Comparison of ENCODE assay signal across 18 cellular contexts in genomic region chr3:43857361-43858051, GRCh38.
DNase-seq lines count a peak whose midpoint lies in the region; ATAC-seq, FAIRE-seq and TF ChIP-seq lines count a peak whose summit lies in the region.
"Had no signal": no experiment of that assay in that cellular context is flagged by ENCODE, and none has a peak within 500 bp of the region (broad histone marks: within the 10 kb centered on the region; RNA-seq: fewer than 3 reads in every experiment).

No MANE protein-coding gene starts in this region.

- POLR2A ChIA-PET in H1 (lab: Charles Lee; ENCODE audit: partially characterized antibody) (no interaction called here), WTC11 (lab: Charles Lee) (no interaction called here)

- peak; percentile 50; the same call in 1 of the 3 replicates for ATAC-seq in RWPE2 (ENCODE audit: low read depth)
- ATAC-seq in WTC11: no peak
- ATAC-seq in HG03135 (IDR thresholded peaks at IDR 0.05; ENCODE audit: unreplicated experiment): no peak
- ATAC-seq in GM18498 (IDR thresholded peaks at IDR 0.05; ENCODE audit: unreplicated experiment): no peak
- ATAC-seq: HepG2 had no signal

- H3K27me3 Mint-ChIP-seq in WTC11 (ENCODE audit: low read depth): 0 out of 2 replicates have a peak, but pooled peaks cover 6% of the 10 kb centered on the region

- H3K36me3 Mint-ChIP-seq in WTC11: no peaks in the 10 kb centered on the region
- H3K36me3 Mint-ChIP-seq: CD14-positive monocyte had no signal

- no peak for TF ChIP-seq EP300 in H1 (IDR thresholded peaks at IDR 0.05; ENCODE audit: borderline replicate concordance in 1 of 2, low read depth in 2 of 2, low read length in 2 of 2)

- no peak overlapping the region for H3K56ac ChIP-seq in H1 (replicated peaks; ENCODE audit: insufficient read length, low read depth, low read length)

- no peak overlapping the region for H2BK12ac ChIP-seq in H1 (ENCODE audit: low read depth, low read length)

- in situ Hi-C loops in GM23248 (cut with MboI): no loop called here

- no peaks in the 10 kb centered on the region for H3K9me3 Mint-ChIP-seq in WTC11
- H3K9me3 Mint-ChIP-seq: CD14-positive monocyte had no signal

- peaks cover 40% of the 10 kb centered on the region for H3K4me1 Mint-ChIP-seq in WTC11

- no peak overlapping the region for H2BK120ac ChIP-seq in H1 (replicated peaks; ENCODE audit: low read depth, low read length)

- H4K8ac ChIP-seq in H1 (ENCODE audit: extremely low read depth, insufficient read depth, low read length): no peak overlapping the region

- H3K36me3 ChIP-seq in GM23248 (ENCODE audit: low read depth) (no peaks in the 10 kb centered on the region), RWPE2 (ENCODE audit: low read depth) (no peaks in the 10 kb centered on the region), H1 (ENCODE audit: control insufficient read depth in 2 of 4, insufficient read depth in 4 of 4, low read length in 3 of 4) (no peaks in the 10 kb centered on the region)

- TF ChIP-seq CTCF in RWPE2 (IDR thresholded peaks at IDR 0.05; ENCODE audit: poor library complexity, severe bottlenecking) (no peak), H1 (IDR thresholded peaks at IDR 0.05; ENCODE audit: control extremely low read depth in 1 of 3, insufficient read depth in 1 of 3, low read depth in 1 of 3, low read length in 3 of 3) (no peak), WTC11 (IDR thresholded peaks at IDR 0.05) (no peak)

- CTCF ChIA-PET in H1 (lab: Charles Lee; ENCODE audit: partially characterized antibody): interaction anchor here (1.3 to 4.4 kb wide), 4 partner anchors 11 to 127 kb away, joined by 3 to 88 read pairs (median 52); no protein-coding TSS in a partner anchor
- CTCF ChIA-PET in WTC11 (lab: Charles Lee): interaction anchor here (2.6 to 3.4 kb wide), 2 partner anchors 139 to 257 kb away, joined by 9 to 27 read pairs; no protein-coding TSS in a partner anchor

- no peak overlapping the region for H3K18ac ChIP-seq in H1 (ENCODE audit: extremely low read depth, low read length)

- H3K4me1 ChIP-seq in GM23248 (ENCODE audit: insufficient read depth): peaks cover 10% of the 10 kb centered on the region
- H3K4me1 ChIP-seq in RWPE2 (ENCODE audit: insufficient read depth, poor library complexity, severe bottlenecking): peaks cover 5% of the 10 kb centered on the region
- H3K4me1 ChIP-seq in H1 (replicated peaks in 1 of 4; ENCODE audit: control insufficient read depth in 3 of 4, insufficient read depth in 4 of 4, low read length in 3 of 4): peaks cover 6 to 10% (median 9%) of the 10 kb centered on the region in 4 experiments

- no peaks in the 10 kb centered on the region for H3F3A ChIP-seq in GM23248 (ENCODE audit: insufficient read depth)

- 0 out of 2 replicates have a peak overlapping the region, but pooled peaks have one; percentile 49 for H2BK5ac ChIP-seq in H1 (ENCODE audit: low read depth, low read length)

- H3K4me2 ChIP-seq in GM23248 (ENCODE audit: unreplicated experiment) (no peak overlapping the region), H1 (ENCODE audit: insufficient read depth in 1 of 2, low read depth in 2 of 2, low read length in 2 of 2) (peak overlapping the region in 1 of 2 experiments; percentile 57; a peak in 1 of 4 replicates)
- H3K4me2 ChIP-seq: KMS-11 had no signal

- no peak overlapping the region for H3K14ac ChIP-seq in H1 (ENCODE audit: insufficient read length)

- H2AFZ ChIP-seq in GM23248 (no peak overlapping the region), H1 (ENCODE audit: low read length) (no peak overlapping the region)

- H3K4ac ChIP-seq in H1 (replicated peaks; ENCODE audit: insufficient read length, low read depth, low read length): no peak overlapping the region

- H3K27me3 ChIP-seq in GM23248 (replicated peaks; ENCODE audit: insufficient read depth) (no peaks in the 10 kb centered on the region), RWPE2 (ENCODE audit: insufficient read depth, poor library complexity, severe bottlenecking) (no peaks in the 10 kb centered on the region), H1 (replicated peaks in 1 of 4; ENCODE audit: control insufficient read depth in 3 of 4, extremely low read depth in 1 of 4, insufficient read depth in 3 of 4, low read length in 3 of 4) (0 out of 7 replicates have a peak, but pooled peaks cover 0 to 3% (median 0%) of the 10 kb centered on the region in 4 experiments)

- H3K27ac ChIP-seq in GM23248 (no peak overlapping the region), RWPE2 (ENCODE audit: poor library complexity, severe bottlenecking) (no peak overlapping the region), H1 (ENCODE audit: low read depth, low read length) (no peak overlapping the region)
- H3K27ac ChIP-seq: KMS-11 had no signal

- H2BK15ac ChIP-seq in H1 (ENCODE audit: low read length): no peak overlapping the region

- no peaks in the 10 kb centered on the region for H3K79me1 ChIP-seq in H1 (ENCODE audit: low read depth, low read length)

- no peak overlapping the region for H3K27ac Mint-ChIP-seq in WTC11
- H3K27ac Mint-ChIP-seq: CD14-positive monocyte had no signal

- H3K79me2 ChIP-seq in GM23248 (ENCODE audit: insufficient read depth): no peaks in the 10 kb centered on the region
- H3K79me2 ChIP-seq in H1 (ENCODE audit: control insufficient read depth in 1 of 2, insufficient read depth in 2 of 2, low read length in 2 of 2): no peaks in the 10 kb centered on the region

- no peak overlapping the region for H3K4me3 ChIP-seq in GM23248
- no peak overlapping the region for H3K4me3 ChIP-seq in RWPE2 (ENCODE audit: severe bottlenecking)
- no peak overlapping the region for H3K4me3 ChIP-seq in H1 (ENCODE audit: extremely low read depth in 1 of 4, insufficient read depth in 2 of 4, low read depth in 3 of 4, low read length in 4 of 4)

- H3K23me2 ChIP-seq in H1 (ENCODE audit: low read depth, low read length): no peaks in the 10 kb centered on the region

- no peak for TF ChIP-seq RAD21 in H1 (IDR thresholded peaks at IDR 0.05 in 1 of 2, conservative IDR thresholded peaks at IDR 0.05 in 1 of 2; ENCODE audit: low read depth in 2 of 2, low read length in 2 of 2)

- H3K4me3 Mint-ChIP-seq in WTC11: no peak overlapping the region

- no peaks in the 10 kb centered on the region for H3K9me3 ChIP-seq in GM23248 (ENCODE audit: low read depth)
- H3K9me3 ChIP-seq in RWPE2 (ENCODE audit: severe bottlenecking): no peaks in the 10 kb centered on the region
- no peaks in the 10 kb centered on the region for H3K9me3 ChIP-seq in H1 (ENCODE audit: insufficient read depth in 2 of 2, low read depth in 1 of 2, low read length in 1 of 2)

- no peak overlapping the region for H2AK5ac ChIP-seq in H1 (ENCODE audit: low read depth, low read length)

- no peak overlapping the region for H3K9ac ChIP-seq in GM23248
- H3K9ac ChIP-seq in H1 (replicated peaks in 1 of 4; ENCODE audit: extremely low read depth in 1 of 4, low read depth in 3 of 4, low read length in 3 of 4): no peak overlapping the region
- H3K9ac ChIP-seq: KMS-11 had no signal

- DNase-seq in GM23248 (peak; percentile 55), RWPE2 (ENCODE audit: low spot score) (no peak), H1 (ENCODE audit: low read depth in 1 of 2, low spot score in 2 of 2) (no peak), kidney tubule cell (ENCODE audit: low spot score) (peak; percentile 31), WTC11 (ENCODE audit: low spot score) (no peak), COR-L47 (lab: John Stamatoyannopoulos, UW) (no peak)
- DNase-seq: EL, HCEC 1CT, NCI-H146, NCI-H2081, NCI-H510A, NCI-H774 had no signal

- no peaks in the 10 kb centered on the region for H3K9me2 ChIP-seq in GM23248 (ENCODE audit: insufficient read depth)

- no peak overlapping the region for H4K5ac ChIP-seq in H1 (ENCODE audit: insufficient read length, low read depth, low read length)

- H3K23ac ChIP-seq in H1 (ENCODE audit: insufficient read length): no peak overlapping the region

- no peak overlapping the region for H4K91ac ChIP-seq in H1 (replicated peaks; ENCODE audit: insufficient read length, low read length)

- no peak for TF ChIP-seq POLR2A in H1 (IDR thresholded peaks at IDR 0.05; ENCODE audit: control extremely low read depth in 1 of 2, low read depth in 2 of 2, low read length in 2 of 2)

- H4K20me1 ChIP-seq in GM23248 (ENCODE audit: insufficient read depth) (no peaks in the 10 kb centered on the region), H1 (replicated peaks in 1 of 2; ENCODE audit: control insufficient read depth in 1 of 2, insufficient read depth in 2 of 2, low read length in 2 of 2) (no peaks in the 10 kb centered on the region)

- FAIRE-seq in H1 (lab: Jason Lieb, UNC): no peak
- FAIRE-seq: GM19239, HepG2 had no signal

- WGBS in GM23248 (ENCODE audit: low coverage in 1 of 2, low lambda C conversion rate in 2 of 2, missing lambda C conversion rate in 2 of 2), 2 experiments: 68 to 75% methylated on average over 4 of the region's 4 CpGs
- WGBS in H1 (ENCODE audit: extremely low coverage in 1 of 2, insufficient coverage in 1 of 2, insufficient read length in 1 of 2, insufficient replicate concordance in 2 of 2, low coverage in 1 of 2, low lambda C conversion rate in 2 of 2, missing lambda C conversion rate in 1 of 2), 2 experiments: 97% methylated on average over 4 of the region's 4 CpGs; no CpG with 5 or more reads in 1 of the 2 experiments

- H2BK20ac ChIP-seq in H1 (ENCODE audit: low read length): 0 out of 2 replicates have a peak overlapping the region, but pooled peaks have one; percentile 34

TF ChIP-seq in H1, 55 proteins besides CTCF, POLR2A, EP300 and RAD21 (continues in another document):
- TF ChIP-seq CBX5 (IDR thresholded peaks at IDR 0.05; ENCODE audit: low read depth, low read length) (no peak), RNF2 (IDR thresholded peaks at IDR 0.05; ENCODE audit: borderline replicate concordance, low read depth, low read length, missing control alignments, poor library complexity, severe bottlenecking) (no peak), ZNF274 (IDR thresholded peaks at IDR 0.05; ENCODE audit: borderline replicate concordance, extremely low read depth, low read length) (no peak), E2F6 (IDR thresholded peaks at IDR 0.05) (no peak)

TF ChIP-seq in WTC11, 78 proteins besides CTCF, POLR2A, EP300 and RAD21 (continues in another document):
- TF ChIP-seq JAZF1 (CRISPR knock-in tag; IDR thresholded peaks at IDR 0.05) (no peak), E2F4 (CRISPR knock-in tag; IDR thresholded peaks at IDR 0.05; ENCODE audit: borderline replicate concordance, low read depth) (no peak)

Comparison
In these comparisons a context has a peak if more than half of its experiments do, and no peak if none do; other contexts are left out.
1. DNase-seq: peak in GM23248 (single experiment) and kidney tubule cell (single experiment); none in RWPE2 (single experiment), H1 (0 of 2), WTC11 (single experiment) and COR-L47 (single experiment).